18 cellular contexts compared by ENCODE assay signal in the genomic region with DNA sequence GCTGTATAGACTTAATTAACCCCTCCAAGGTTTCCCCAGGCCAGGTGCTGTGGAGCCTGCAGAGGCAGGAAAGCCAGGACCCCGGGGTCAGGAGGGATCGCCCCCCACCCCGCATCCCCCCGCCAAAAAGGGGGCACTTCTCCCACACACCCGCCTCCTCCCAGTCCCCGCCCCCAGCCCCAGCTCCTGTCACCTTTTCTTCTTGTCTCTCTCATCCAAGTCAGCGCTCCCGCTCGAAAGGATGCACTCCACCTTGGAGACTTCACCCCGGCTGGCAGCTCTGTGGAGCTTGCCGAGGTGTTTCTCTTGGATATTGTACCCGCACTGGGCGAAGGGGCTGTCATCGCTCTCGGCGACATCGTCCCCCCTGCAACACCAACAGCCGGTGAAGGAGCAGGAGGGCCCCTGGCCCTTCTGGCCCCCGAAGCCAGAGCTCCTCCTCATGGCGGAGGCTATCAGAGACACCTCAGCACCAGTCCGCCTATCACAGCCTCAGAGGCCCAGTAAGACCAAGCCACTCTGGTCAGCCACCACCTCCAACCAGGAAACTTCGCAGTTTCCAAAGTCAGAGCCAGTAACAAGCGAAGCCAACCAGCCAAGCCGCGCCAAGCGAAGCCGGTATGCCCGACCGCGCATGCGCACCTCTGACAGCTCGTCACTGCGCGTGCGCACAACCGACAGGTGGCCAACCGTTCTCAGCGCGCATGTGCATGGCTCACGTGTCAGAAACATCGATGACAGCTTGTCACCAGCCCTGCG. TPM values are rescaled to one million over a fixed set of nuclear protein-coding genes. Genes with fewer than 3 reads are reported as not detected.
DNase-seq lines count a peak whose midpoint lies in the region; ATAC-seq and TF ChIP-seq lines count a peak whose summit lies in the region.
"Had no signal": no experiment of that assay in that cellular context is flagged by ENCODE, and none has a peak within 500 bp of the region (broad histone marks: within the 10 kb centered on the region; RNA-seq: fewer than 3 reads in every experiment).

No MANE protein-coding gene starts in this region.

- no peak overlapping the region for H3K4ac ChIP-seq in neuronal stem cell (ENCODE audit: low read length)

- H3K4me1 ChIP-seq in neuronal stem cell (ENCODE audit: control insufficient read depth in 2 of 2, insufficient read depth in 1 of 2, low read depth in 1 of 2, low read length in 2 of 2) (no peaks in the 10 kb centered on the region), ascending aorta (no peaks in the 10 kb centered on the region)
- H3K4me1 ChIP-seq: BLaER1 had no signal

- POLR2A ChIA-PET in HEK293T (lab: Yijun Ruan, JAX) = no interaction called here

- peak overlapping the region; percentile 70 for H2AK5ac ChIP-seq in neuronal stem cell (ENCODE audit: low read depth, low read length)

- H3K27ac ChIP-seq in neuronal stem cell (replicated peaks; ENCODE audit: low read length) = no peak overlapping the region
- H3K27ac ChIP-seq in ascending aorta = no peak overlapping the region
- H3K27ac ChIP-seq: BLaER1, PC-9 had no signal

- H4K91ac ChIP-seq in neuronal stem cell (ENCODE audit: low read depth, low read length, poor library complexity) = no peak overlapping the region

- H2BK15ac ChIP-seq in neuronal stem cell (ENCODE audit: low read length) = no peak overlapping the region

- CTCF ChIA-PET in HEK293T (lab: Yijun Ruan, JAX) = no interaction called here

- no peaks in the 10 kb centered on the region for H3K9me3 Mint-ChIP-seq in stimulated activated naive CD8-positive, alpha-beta T cell treated with anti-CD3 and anti-CD28 coated beads, Interleukin-15, amount 100 ng/mL, for 72 hours

- H3K23ac ChIP-seq in neuronal stem cell (ENCODE audit: low read depth, low read length, poor library complexity) = peak overlapping the region; percentile 85

- peak overlapping the region; percentile 89 for H3K14ac ChIP-seq in neuronal stem cell (ENCODE audit: low read length)

- intact Hi-C loops in ascending aorta (cut with DNase I) = no loop called here

- H3K18ac ChIP-seq in neuronal stem cell (ENCODE audit: low read length) = no peak overlapping the region

- H3K36me3 ChIP-seq in neuronal stem cell (replicated peaks in 1 of 2; ENCODE audit: control insufficient read depth in 2 of 2, insufficient read depth in 2 of 2, low read length in 2 of 2) (no peaks in the 10 kb centered on the region), ascending aorta (no peaks in the 10 kb centered on the region)
- H3K36me3 ChIP-seq: BLaER1, MG63 had no signal

- no peak overlapping the region for H4K8ac ChIP-seq in neuronal stem cell (ENCODE audit: low read depth, low read length)

- H3K27me3 Mint-ChIP-seq in stimulated activated naive CD8-positive, alpha-beta T cell treated with anti-CD3 and anti-CD28 coated beads, Interleukin-15, amount 100 ng/mL, for 72 hours = peaks cover 7% of the 10 kb centered on the region

- no peak for DNase-seq in stimulated activated naive CD8-positive, alpha-beta T cell treated with anti-CD3 and anti-CD28 coated beads, Interleukin-15, amount 100 ng/mL, for 72 hours
- DNase-seq in stimulated activated naive CD8-positive, alpha-beta T cell treated with anti-CD3 and anti-CD28 coated beads, Interleukin-15, Interleukin-2, amounts not matched to agents 100 U/mL and 50 U/mL, for 24 hours = no peak
- peak; percentile 74 for DNase-seq in NCI-H510A treated with DMSO at 0.1 percent for 48 hours (lab: John Stamatoyannopoulos, UW)
- no peak for DNase-seq in neuronal stem cell (ENCODE audit: low spot score)
- no peak for DNase-seq in HEK293T (ENCODE audit: extremely low spot score)
- no peak for DNase-seq in ascending aorta (ENCODE audit: low spot score in 2 of 2)
- DNase-seq: CD4-positive, CD25-positive, alpha-beta regulatory T cell; DMS153; KBM-7; NCI-H1105 treated with DMSO at 0.1 percent for 48 hours; NCI-H2029; NCI-H446; NCI-H526 treated with DMSO at 0.1 percent for 48 hours; PC-9; SHP77 treated with DMSO at 0.1 percent for 48 hours had no signal

- H2BK5ac ChIP-seq in neuronal stem cell (ENCODE audit: low read length) = peak overlapping the region; percentile 66

- H3K4me2 ChIP-seq in neuronal stem cell (ENCODE audit: insufficient read depth, low read length, poor library complexity, severe bottlenecking) = no peak overlapping the region
- H3K4me2 ChIP-seq: BLaER1, PC-9 had no signal

- peaks cover 3 to 5% of the 10 kb centered on the region in 2 donors for H3K9me3 ChIP-seq in neuronal stem cell (replicated peaks in 1 of 2; ENCODE audit: control insufficient read depth in 2 of 2, insufficient read depth in 1 of 2, low read depth in 1 of 2, low read length in 2 of 2)
- no peaks in the 10 kb centered on the region for H3K9me3 ChIP-seq in ascending aorta
- H3K9me3 ChIP-seq: MG63 had no signal

- no peak overlapping the region for H3K27ac Mint-ChIP-seq in stimulated activated naive CD8-positive, alpha-beta T cell treated with anti-CD3 and anti-CD28 coated beads, Interleukin-15, amount 100 ng/mL, for 72 hours
- H3K27ac Mint-ChIP-seq: CD4-positive, CD25-positive, alpha-beta regulatory T cell had no signal

- H3K4me1 Mint-ChIP-seq in stimulated activated naive CD8-positive, alpha-beta T cell treated with anti-CD3 and anti-CD28 coated beads, Interleukin-15, amount 100 ng/mL, for 72 hours = no peaks in the 10 kb centered on the region

- peak overlapping the region; percentile 72 for H3K9ac ChIP-seq in neuronal stem cell (ENCODE audit: low read depth, low read length, poor library complexity)
- H3K9ac ChIP-seq: BLaER1 had no signal

- H2BK12ac ChIP-seq in neuronal stem cell (ENCODE audit: low read length) = no peak overlapping the region

- peak; percentile 37 for ATAC-seq in stimulated activated naive CD8-positive, alpha-beta T cell treated with anti-CD3 and anti-CD28 coated beads, Interleukin-15, amount 100 ng/mL, for 72 hours
- no peak for ATAC-seq in stimulated activated naive CD8-positive, alpha-beta T cell treated with anti-CD3 and anti-CD28 coated beads, Interleukin-15, Interleukin-2, amounts not matched to agents 100 U/mL and 50 U/mL, for 24 hours
- no peak for ATAC-seq in GM19328 (IDR thresholded peaks at IDR 0.05; ENCODE audit: unreplicated experiment)

- H2AFZ ChIP-seq in neuronal stem cell (ENCODE audit: low read length) = no peak overlapping the region
- H2AFZ ChIP-seq: PC-9 had no signal

- H3K27me3 ChIP-seq in neuronal stem cell (ENCODE audit: control insufficient read depth in 3 of 3, insufficient read depth in 3 of 3, low read depth in 1 of 3, low read length in 3 of 3) = peaks cover 0 to 24% (median 0%) of the 10 kb centered on the region in 3 experiments
- H3K27me3 ChIP-seq in ascending aorta = no peaks in the 10 kb centered on the region
- H3K27me3 ChIP-seq: BLaER1, MG63 had no signal

- H3K79me1 ChIP-seq in neuronal stem cell (ENCODE audit: low read depth, low read length) = peaks cover 1% of the 10 kb centered on the region

- H3K4me3 Mint-ChIP-seq in stimulated activated naive CD8-positive, alpha-beta T cell treated with anti-CD3 and anti-CD28 coated beads, Interleukin-15, amount 100 ng/mL, for 72 hours = no peak overlapping the region
- H3K4me3 Mint-ChIP-seq: CD4-positive, CD25-positive, alpha-beta regulatory T cell had no signal

- no CpG with 5 or more reads among the region's 42 CpGs for WGBS in neuronal stem cell (ENCODE audit: extremely low coverage in 2 of 2, insufficient read length in 2 of 2, insufficient replicate concordance in 1 of 2), 2 donors

- no peak for TF ChIP-seq CTCF in ascending aorta (IDR thresholded peaks at IDR 0.05)

- no peak overlapping the region for H2BK120ac ChIP-seq in neuronal stem cell (ENCODE audit: low read depth, low read length)

- H3K4me3 ChIP-seq in neuronal stem cell (ENCODE audit: low read length in 2 of 2) (peak overlapping the region in 1 of 2 donors; percentile 69), ascending aorta (no peak overlapping the region)
- H3K4me3 ChIP-seq: BLaER1, MG63, PC-9 had no signal

TF ChIP-seq in HEK293T, 16 proteins besides CTCF, POLR2A, EP300 and RAD21:
- TF ChIP-seq TARDBP (IDR thresholded peaks at IDR 0.05) = no peak
- no peak for TF ChIP-seq L3MBTL2 (conservative IDR thresholded peaks at IDR 0.05)
- TF ChIP-seq FOXA1 (IDR thresholded peaks at IDR 0.05) = no peak
- no peak for TF ChIP-seq FOXM1 (IDR thresholded peaks at IDR 0.05; ENCODE audit: borderline replicate concordance)
- no peak for TF ChIP-seq ARNT (IDR thresholded peaks at IDR 0.05)
- no peak for TF ChIP-seq LEF1 (IDR thresholded peaks at IDR 0.05; ENCODE audit: borderline replicate concordance)
- no peak for TF ChIP-seq SP1 (IDR thresholded peaks at IDR 0.05)
- TF ChIP-seq SUZ12 (IDR thresholded peaks at IDR 0.05) = no peak

RNA-seq across cellular contexts. Expression of a gene that starts 52.5 kb away (rescaled TPM):
- 6.9 TPM for polyA plus RNA-seq in neuronal stem cell (2013, experiment 1 of 2)
- 6.9 TPM for polyA plus RNA-seq in neuronal stem cell (2013, experiment 2 of 2)
- total RNA-seq in ascending aorta = 0.11 TPM
